In genomic region chr4:104263100-104263499, GRCh38 we compare ENCODE assay signal across 34 cellular contexts.
"Had no signal": no experiment of that assay in that cellular context is flagged by ENCODE, and none has a peak within 500 bp of the region (broad histone marks: within the 10 kb centered on the region; RNA-seq: fewer than 3 reads in every experiment).

No MANE protein-coding gene starts in this region.

- H3K4me3 ChIP-seq: adrenal gland, body of pancreas, breast epithelium had no signal

- DNase-seq: activated B cell treated with CpG ODN at 0.5 μM for 24 hours; activated CD4-positive, alpha-beta memory T cell treated with anti-CD3 and anti-CD28 coated beads for 36 hours; activated CD4-positive, alpha-beta T cell treated with anti-CD3 and anti-CD28 coated beads for 4 hours; activated CD4-positive, alpha-beta T cell treated with anti-CD3 and anti-CD28 coated beads, Interleukin-2, amount 10 ng/mL, durations not matched to agents 24 days and 14 days; activated CD4-positive, alpha-beta T cell treated with anti-CD3 and anti-CD28 coated beads, Interleukin-2, amount 50 U/mL, for 1 hour; activated CD4-positive, alpha-beta T cell treated with anti-CD3 and anti-CD28 coated beads, Interleukin-2, amount 50 U/mL, for 4 hours; activated CD4-positive, CD25-positive, alpha-beta regulatory T cell treated with anti-CD3 and anti-CD28 coated beads, Interleukin-2, amount 50 U/mL, for 72 hours; activated CD8-positive, alpha-beta memory T cell treated with anti-CD3 and anti-CD28 coated beads, Interleukin-2, amount 50 U/mL, for 4 hours; activated CD8-positive, alpha-beta T cell treated with anti-CD3 and anti-CD28 coated beads for 36 hours; activated effector memory CD4-positive, alpha-beta T cell treated with anti-CD3 and anti-CD28 coated beads, Interleukin-2, amount 50 U/mL, for 16 hours; activated gamma-delta T cell treated with Interleukin-2 at 50 U/mL for 16 hours; activated naive CD4-positive, alpha-beta T cell; activated naive CD4-positive, alpha-beta T cell treated with anti-CD3 and anti-CD28 coated beads for 36 hours; activated naive CD4-positive, alpha-beta T cell treated with anti-CD3 and anti-CD28 coated beads, Interleukin-2, amount 50 U/mL, for 16 hours; activated naive CD8-positive, alpha-beta T cell treated with anti-CD3 and anti-CD28 coated beads for 36 hours; activated T-cell treated with anti-CD3 and anti-CD28 coated beads for 4 hours; activated T-cell treated with anti-CD3 and anti-CD28 coated beads, Interleukin-2, amount 50 U/mL, for 1 hour; activated T-cell treated with anti-CD3 and anti-CD28 coated beads, Interleukin-2, amount 50 U/mL, for 4 hours; activated T-cell treated with anti-CD3 and anti-CD28 coated beads, Interleukin-2, amount 50 U/mL, for 72 hours; adrenal gland; amniotic stem cell; aorta; body of pancreas; brain microvascular endothelial cell; cerebellar nuclear complex; T-helper 1 cell; T-helper 2 cell; T-helper 9 cell had no signal

- H3K27me3 ChIP-seq: adrenal gland, body of pancreas, brain microvascular endothelial cell, breast epithelium had no signal

- H3K4me1 ChIP-seq: adrenal gland, body of pancreas, breast epithelium had no signal

- H3K36me3 ChIP-seq: adrenal gland, brain microvascular endothelial cell, breast epithelium had no signal

- ATAC-seq: activated CD8-positive, alpha-beta T cell treated with anti-CD3 and anti-CD28 coated beads for 36 hours; activated naive CD4-positive, alpha-beta T cell treated with anti-CD3 and anti-CD28 coated beads, Interleukin-2, amount 50 U/mL, for 72 hours; activated T-cell treated with anti-CD3 and anti-CD28 coated beads, Interleukin-2, amount 50 U/mL, for 4 hours; activated T-cell treated with anti-CD3 and anti-CD28 coated beads, Interleukin-2, amount 50 U/mL, for 72 hours; activated T-helper 17 cell treated with anti-CD3 and anti-CD28 coated beads, Interleukin-2, amount 50 U/mL, for 72 hours; body of pancreas had no signal

- H3K9me3 ChIP-seq: adrenal gland, body of pancreas, breast epithelium had no signal

- H3K27ac ChIP-seq: adrenal gland, body of pancreas, brain microvascular endothelial cell, breast epithelium, VCaP had no signal

- FAIRE-seq: astrocyte, TTC549 had no signal
